In the genomic region with DNA sequence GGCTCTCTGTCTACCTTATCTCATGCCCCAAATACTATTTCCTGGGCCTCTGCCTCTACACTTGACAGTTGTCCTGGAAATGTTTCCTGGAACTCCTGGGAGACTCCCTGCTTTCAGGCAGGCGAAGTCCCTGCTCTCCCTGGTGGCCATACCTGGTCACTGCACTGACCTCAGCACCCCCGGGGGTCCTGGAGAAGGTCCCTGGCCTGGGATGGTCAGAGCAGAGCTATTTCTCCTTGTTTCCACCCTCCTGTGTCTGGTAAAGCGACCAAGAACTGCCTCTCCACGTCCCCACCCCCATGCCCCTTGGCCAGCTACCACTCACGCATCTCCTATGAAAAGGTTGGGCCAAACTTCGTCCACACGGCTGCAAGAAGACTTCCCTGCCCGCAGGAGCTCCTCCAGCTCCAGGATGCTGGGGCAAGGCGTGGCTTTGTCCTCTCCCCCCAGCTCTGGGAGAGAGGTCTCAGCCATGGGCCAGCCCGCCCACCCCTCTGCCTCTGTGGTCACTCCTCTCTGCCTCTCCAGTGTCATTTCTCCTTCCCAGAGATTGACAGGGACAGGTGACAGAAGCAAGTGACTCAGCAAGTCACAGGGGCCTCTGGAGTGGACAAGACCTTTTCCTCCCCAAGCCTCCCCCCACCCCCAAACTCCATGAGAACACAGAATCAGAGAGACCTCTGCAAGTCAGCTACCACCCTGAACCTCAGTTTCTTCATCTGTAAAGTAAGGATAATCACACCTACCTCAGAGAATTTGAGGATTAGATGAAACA, we compare ENCODE assay signal across 1 cellular context.
TF ChIP-seq lines count a peak whose summit lies in the region.

No MANE protein-coding gene starts in this region.

TF ChIP-seq in HepG2, 621 proteins besides CTCF, POLR2A, EP300 and RAD21 (continued from another document):
- no peak for TF ChIP-seq RERE (CRISPR knock-in tag; IDR thresholded peaks at IDR 0.05; ENCODE audit: low read depth)
- TF ChIP-seq ELF1 (CRISPR knock-in tag; IDR thresholded peaks at IDR 0.05) = peak; percentile 23; the same call in 1 of the 2 replicates
- TF ChIP-seq ZNF343 (CRISPR knock-in tag; IDR thresholded peaks at IDR 0.05) = no peak
- no peak for TF ChIP-seq ZNF615 (CRISPR knock-in tag; IDR thresholded peaks at IDR 0.05; ENCODE audit: borderline replicate concordance)
- no peak for TF ChIP-seq ZFP62 (CRISPR knock-in tag; IDR thresholded peaks at IDR 0.05)
- peak; percentile 78 for TF ChIP-seq NFE2 (CRISPR knock-in tag; IDR thresholded peaks at IDR 0.05)
- TF ChIP-seq, protein P1, sequence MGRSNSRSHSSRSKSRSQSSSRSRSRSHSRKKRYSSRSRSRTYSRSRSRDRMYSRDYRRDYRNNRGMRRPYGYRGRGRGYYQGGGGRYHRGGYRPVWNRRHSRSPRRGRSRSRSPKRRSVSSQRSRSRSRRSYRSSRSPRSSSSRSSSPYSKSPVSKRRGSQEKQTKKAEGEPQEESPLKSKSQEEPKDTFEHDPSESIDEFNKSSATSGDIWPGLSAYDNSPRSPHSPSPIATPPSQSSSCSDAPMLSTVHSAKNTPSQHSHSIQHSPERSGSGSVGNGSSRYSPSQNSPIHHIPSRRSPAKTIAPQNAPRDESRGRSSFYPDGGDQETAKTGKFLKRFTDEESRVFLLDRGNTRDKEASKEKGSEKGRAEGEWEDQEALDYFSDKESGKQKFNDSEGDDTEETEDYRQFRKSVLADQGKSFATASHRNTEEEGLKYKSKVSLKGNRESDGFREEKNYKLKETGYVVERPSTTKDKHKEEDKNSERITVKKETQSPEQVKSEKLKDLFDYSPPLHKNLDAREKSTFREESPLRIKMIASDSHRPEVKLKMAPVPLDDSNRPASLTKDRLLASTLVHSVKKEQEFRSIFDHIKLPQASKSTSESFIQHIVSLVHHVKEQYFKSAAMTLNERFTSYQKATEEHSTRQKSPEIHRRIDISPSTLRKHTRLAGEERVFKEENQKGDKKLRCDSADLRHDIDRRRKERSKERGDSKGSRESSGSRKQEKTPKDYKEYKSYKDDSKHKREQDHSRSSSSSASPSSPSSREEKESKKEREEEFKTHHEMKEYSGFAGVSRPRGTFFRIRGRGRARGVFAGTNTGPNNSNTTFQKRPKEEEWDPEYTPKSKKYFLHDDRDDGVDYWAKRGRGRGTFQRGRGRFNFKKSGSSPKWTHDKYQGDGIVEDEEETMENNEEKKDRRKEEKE (IDR thresholded peaks at IDR 0.05) = no peak
- peak; percentile 67; the same call in 1 of the 2 replicates for TF ChIP-seq HNF1B (CRISPR knock-in tag; IDR thresholded peaks at IDR 0.05)
- TF ChIP-seq PITX1 (CRISPR knock-in tag; IDR thresholded peaks at IDR 0.05) = no peak
- peak; percentile 35; the same call in 1 of the 2 replicates for TF ChIP-seq ZFX (CRISPR knock-in tag; IDR thresholded peaks at IDR 0.05; ENCODE audit: low read depth)
- no peak for TF ChIP-seq KLF6 (CRISPR knock-in tag; IDR thresholded peaks at IDR 0.05)
- peak; percentile 33; the same call in 1 of the 2 replicates for TF ChIP-seq FOSL2 (CRISPR knock-in tag; IDR thresholded peaks at IDR 0.05)
- TF ChIP-seq ZNF7 (CRISPR knock-in tag; IDR thresholded peaks at IDR 0.05) = no peak
- TF ChIP-seq ZFYVE20 (CRISPR knock-in tag; IDR thresholded peaks at IDR 0.05; ENCODE audit: borderline replicate concordance, low read depth) = no peak
- TF ChIP-seq SYNCRIP (IDR thresholded peaks at IDR 0.05; ENCODE audit: insufficient read depth, low read depth, low read length) = no peak
- no peak for TF ChIP-seq ARHGAP35 (CRISPR knock-in tag; IDR thresholded peaks at IDR 0.05; ENCODE audit: borderline replicate concordance)
- TF ChIP-seq ZNF337 (CRISPR knock-in tag; IDR thresholded peaks at IDR 0.05; ENCODE audit: borderline replicate concordance, low read depth) = no peak
- TF ChIP-seq ZSCAN31 (CRISPR knock-in tag; IDR thresholded peaks at IDR 0.05; ENCODE audit: low read depth) = no peak
- TF ChIP-seq ZNF143 (CRISPR knock-in tag; IDR thresholded peaks at IDR 0.05) = no peak
- no peak for TF ChIP-seq STAT5B (CRISPR knock-in tag; IDR thresholded peaks at IDR 0.05)
- TF ChIP-seq, protein P2, sequence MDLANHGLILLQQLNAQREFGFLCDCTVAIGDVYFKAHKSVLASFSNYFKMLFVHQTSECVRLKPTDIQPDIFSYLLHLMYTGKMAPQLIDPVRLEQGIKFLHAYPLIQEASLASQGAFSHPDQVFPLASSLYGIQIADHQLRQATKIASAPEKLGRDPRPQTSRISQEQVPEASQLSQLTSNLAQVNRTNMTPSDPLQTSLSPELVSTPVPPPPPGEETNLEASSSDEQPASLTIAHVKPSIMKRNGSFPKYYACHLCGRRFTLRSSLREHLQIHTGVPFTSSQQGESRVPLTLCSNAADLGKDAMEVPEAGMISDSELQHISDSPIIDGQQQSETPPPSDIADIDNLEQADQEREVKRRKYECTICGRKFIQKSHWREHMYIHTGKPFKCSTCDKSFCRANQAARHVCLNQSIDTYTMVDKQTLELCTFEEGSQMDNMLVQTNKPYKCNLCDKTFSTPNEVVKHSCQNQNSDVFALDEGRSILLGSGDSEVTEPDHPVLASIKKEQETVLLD (CRISPR knock-in tag; IDR thresholded peaks at IDR 0.05; ENCODE audit: low read depth) = 0 out of 2 replicates have a peak, but pooled peaks have one; percentile 19
- TF ChIP-seq NFE2L2 (IDR thresholded peaks at IDR 0.05; ENCODE audit: low read length) = peak; percentile 68; the same call in 1 of the 2 replicates
- TF ChIP-seq ZC3H13 (CRISPR knock-in tag; IDR thresholded peaks at IDR 0.05) = no peak
- TF ChIP-seq ZNF530 (CRISPR knock-in tag; IDR thresholded peaks at IDR 0.05; ENCODE audit: low read depth) = no peak
- TF ChIP-seq ZZZ3 (CRISPR knock-in tag; IDR thresholded peaks at IDR 0.05; ENCODE audit: borderline replicate concordance) = no peak
- no peak for TF ChIP-seq RXRB (CRISPR knock-in tag; IDR thresholded peaks at IDR 0.05; ENCODE audit: borderline replicate concordance)
- TF ChIP-seq, protein P3, sequence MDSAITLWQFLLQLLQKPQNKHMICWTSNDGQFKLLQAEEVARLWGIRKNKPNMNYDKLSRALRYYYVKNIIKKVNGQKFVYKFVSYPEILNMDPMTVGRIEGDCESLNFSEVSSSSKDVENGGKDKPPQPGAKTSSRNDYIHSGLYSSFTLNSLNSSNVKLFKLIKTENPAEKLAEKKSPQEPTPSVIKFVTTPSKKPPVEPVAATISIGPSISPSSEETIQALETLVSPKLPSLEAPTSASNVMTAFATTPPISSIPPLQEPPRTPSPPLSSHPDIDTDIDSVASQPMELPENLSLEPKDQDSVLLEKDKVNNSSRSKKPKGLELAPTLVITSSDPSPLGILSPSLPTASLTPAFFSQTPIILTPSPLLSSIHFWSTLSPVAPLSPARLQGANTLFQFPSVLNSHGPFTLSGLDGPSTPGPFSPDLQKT (CRISPR knock-in tag; IDR thresholded peaks at IDR 0.05; ENCODE audit: borderline replicate concordance) = no peak
- no peak for TF ChIP-seq ZNF782 (CRISPR knock-in tag; IDR thresholded peaks at IDR 0.05; ENCODE audit: borderline replicate concordance)
- TF ChIP-seq ZMAT3 (CRISPR knock-in tag; conservative IDR thresholded peaks at IDR 0.05) = 0 out of 2 replicates have a peak, but pooled peaks have one; percentile 25
- no peak for TF ChIP-seq ZNF33A (CRISPR knock-in tag; IDR thresholded peaks at IDR 0.05; ENCODE audit: borderline replicate concordance)
